ENCODE assay signal across 8 cellular contexts in the genomic region with DNA sequence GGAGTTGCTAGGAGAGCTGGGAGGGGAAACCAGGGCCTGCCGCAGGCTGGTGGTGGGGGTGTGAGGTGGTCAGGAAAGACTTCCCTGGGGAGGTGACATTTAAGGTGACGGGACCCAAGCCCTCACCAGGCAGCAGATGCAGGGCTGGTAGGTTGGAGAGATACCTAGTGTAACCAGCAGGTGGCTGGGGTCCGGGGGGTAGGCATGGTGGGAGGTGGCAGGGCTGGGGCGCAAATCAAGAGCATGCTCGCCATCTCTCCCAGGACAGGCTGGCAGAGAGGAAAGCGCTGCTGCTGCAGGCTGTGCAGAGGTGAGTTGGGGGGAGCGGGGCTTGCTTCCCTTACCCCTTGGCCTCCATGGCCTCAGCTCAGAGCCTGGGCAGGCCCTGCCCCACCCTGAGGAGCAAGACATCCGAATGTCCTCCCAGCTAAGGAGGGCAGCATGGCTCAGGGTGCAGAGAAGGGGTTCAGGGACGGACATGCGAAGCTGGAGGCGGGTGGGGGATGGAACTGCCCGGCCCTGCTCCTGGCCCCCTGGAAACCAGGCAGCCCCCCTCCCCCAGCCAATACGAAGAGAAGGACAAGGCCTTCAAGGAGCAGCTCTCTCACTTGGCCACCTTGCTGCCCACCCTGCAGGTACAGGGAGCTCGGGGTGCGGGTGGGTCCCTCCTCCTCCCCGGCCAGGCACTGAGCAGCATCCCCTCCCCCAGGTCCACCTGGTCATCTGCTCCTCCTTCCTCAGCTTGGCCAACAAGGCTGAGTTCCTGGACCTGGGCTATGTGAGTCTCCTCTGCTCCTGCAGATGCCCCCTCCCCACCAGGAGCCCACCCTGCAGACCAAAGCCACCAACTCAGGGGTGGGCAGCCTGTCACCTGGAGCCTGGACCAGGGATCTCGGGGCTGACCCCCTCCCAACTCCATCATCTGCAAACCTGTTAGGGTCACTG. TPM values are rescaled to one million over a fixed set of nuclear protein-coding genes. Genes with fewer than 3 reads are reported as not detected.
A peak's percentile ranks its signal among the peaks of the same experiment; 100 is the strongest.
DNase-seq lines count a peak whose midpoint lies in the region; ATAC-seq and TF ChIP-seq lines count a peak whose summit lies in the region.

No MANE protein-coding gene starts in this region.

- no peak for TF ChIP-seq POLR2A in breast epithelium (IDR thresholded peaks at IDR 0.05)
- TF ChIP-seq POLR2A in esophagus muscularis mucosa (IDR thresholded peaks at IDR 0.05; ENCODE audit: low read depth): no peak

- H3K4me3 ChIP-seq in breast epithelium (peak overlapping the region in 2 of 3 donors; percentile 55 to 72), SK-N-SH (ENCODE audit: low read depth in 2 of 2, low read length in 1 of 2) (peak overlapping the region; percentile 56 to 58), esophagus muscularis mucosa (peak overlapping the region in 3 of 4 donors; percentile 47 to 55 (median 53))

- H3K79me2 ChIP-seq in SK-N-SH (ENCODE audit: insufficient read depth): no peaks in the 10 kb centered on the region

- TF ChIP-seq RAD21 in SK-N-SH (IDR thresholded peaks at IDR 0.05; ENCODE audit: low read length): no peak; the same call in 1 of the 2 replicates

- H3K36me3 Mint-ChIP-seq in MCF 10A (ENCODE audit: insufficient read depth, unreplicated experiment): no peaks in the 10 kb centered on the region
- no peaks in the 10 kb centered on the region for H3K36me3 Mint-ChIP-seq in stimulated activated memory B cell treated with anti-CD40 and anti-IgM and Interleukin-4, amounts not matched to agents 10 μg/mL and 1 μg/mL and 100 μg/mL, for 72 hours

- H3K9ac ChIP-seq in SK-N-SH: peak overlapping the region; percentile 53

- intact Hi-C loops in breast epithelium (cut with DNase I; ENCODE audit: low total_unique reads) (no loop called here), MCF 10A (cut with micrococcal nuclease) (loop anchor here (10.0 kb wide), 1 partner anchor 155 kb away; no protein-coding TSS in a partner anchor), esophagus muscularis mucosa (cut with DNase I) (no loop called here)

- peaks cover 3% of the 10 kb centered on the region in 2 donors for H3K4me1 ChIP-seq in breast epithelium
- peaks cover 0 to 18% of the 10 kb centered on the region in 2 experiments; a peak in 1 of 4 replicates for H3K4me1 ChIP-seq in SK-N-SH (ENCODE audit: control insufficient read depth in 1 of 2, insufficient read depth in 2 of 2, low read depth in 1 of 2, low read length in 1 of 2)
- peaks cover 42 to 50% (median 48%) of the 10 kb centered on the region in 4 donors for H3K4me1 ChIP-seq in esophagus muscularis mucosa

- no peaks in the 10 kb centered on the region for H3K36me3 ChIP-seq in breast epithelium
- H3K36me3 ChIP-seq in SK-N-SH (replicated peaks in 1 of 2; ENCODE audit: control insufficient read depth in 1 of 2, insufficient read depth in 2 of 2, low read length in 1 of 2): peaks cover 0 to 11% of the 10 kb centered on the region in 2 experiments
- H3K36me3 ChIP-seq in esophagus muscularis mucosa: peaks cover 0 to 36% (median 30%) of the 10 kb centered on the region in 4 donors

- no peaks in the 10 kb centered on the region for H3K27me3 Mint-ChIP-seq in MCF 10A (ENCODE audit: insufficient read depth, unreplicated experiment)
- H3K27me3 Mint-ChIP-seq in stimulated activated memory B cell treated with anti-CD40 and anti-IgM and Interleukin-4, amounts not matched to agents 10 μg/mL and 1 μg/mL and 100 μg/mL, for 72 hours: peaks cover 62% of the 10 kb centered on the region

- peak overlapping the region; percentile 85 for H3K4me2 ChIP-seq in SK-N-SH

- no peaks in the 10 kb centered on the region for H3K9me2 ChIP-seq in SK-N-SH

- H3K4me1 Mint-ChIP-seq in MCF 10A (ENCODE audit: insufficient read depth, unreplicated experiment): no peaks in the 10 kb centered on the region
- H3K4me1 Mint-ChIP-seq in stimulated activated memory B cell treated with anti-CD40 and anti-IgM and Interleukin-4, amounts not matched to agents 10 μg/mL and 1 μg/mL and 100 μg/mL, for 72 hours: peaks cover 27% of the 10 kb centered on the region

- no peak overlapping the region for H3K27ac Mint-ChIP-seq in MCF 10A (ENCODE audit: low read depth, unreplicated experiment)
- H3K27ac Mint-ChIP-seq in stimulated activated memory B cell treated with anti-CD40 and anti-IgM and Interleukin-4, amounts not matched to agents 10 μg/mL and 1 μg/mL and 100 μg/mL, for 72 hours: no peak overlapping the region

- TF ChIP-seq CTCF in breast epithelium (IDR thresholded peaks at IDR 0.05) (no peak), MCF 10A (IDR thresholded peaks at IDR 0.05; ENCODE audit: unreplicated experiment) (no peak), SK-N-SH (IDR thresholded peaks at IDR 0.05) (no peak; the same call in 1 of the 2 replicates), esophagus muscularis mucosa (IDR thresholded peaks at IDR 0.05) (no peak)

- H4K20me1 ChIP-seq in SK-N-SH (ENCODE audit: insufficient read depth): no peaks in the 10 kb centered on the region

- POLR2A ChIA-PET in MCF 10A (lab: Yijun Ruan, JAX) (interaction anchor here (0.5 to 0.6 kb wide), 2 partner anchors 11 to 13 kb away, joined by 3 read pairs; no protein-coding TSS in a partner anchor), SK-N-SH (lab: Yijun Ruan, JAX) (interaction anchor here (0.6 to 1.6 kb wide), 4 partner anchors 10 to 182 kb away, joined by 3 to 6 read pairs (median 5); a partner anchor contains a TSS)

- no peaks in the 10 kb centered on the region for H3K9me3 Mint-ChIP-seq in MCF 10A (ENCODE audit: unreplicated experiment)
- peaks cover 2% of the 10 kb centered on the region for H3K9me3 Mint-ChIP-seq in stimulated activated memory B cell treated with anti-CD40 and anti-IgM and Interleukin-4, amounts not matched to agents 10 μg/mL and 1 μg/mL and 100 μg/mL, for 72 hours

- peak; percentile 47 for ATAC-seq in stimulated activated memory B cell treated with anti-CD40 and anti-IgM and Interleukin-4, amounts not matched to agents 10 μg/mL and 1 μg/mL and 100 μg/mL, for 72 hours
- ATAC-seq in GM18520 (IDR thresholded peaks at IDR 0.05; ENCODE audit: unreplicated experiment): no peak

- TF ChIP-seq EP300 in SK-N-SH (IDR thresholded peaks at IDR 0.05; ENCODE audit: borderline replicate concordance in 1 of 2, low read depth in 1 of 2, low read length in 1 of 2) (no peak), esophagus muscularis mucosa (IDR thresholded peaks at IDR 0.05) (no peak)

- H2AFZ ChIP-seq in SK-N-SH (ENCODE audit: low read depth): peak overlapping the region; percentile 59; the same call in 1 of the 2 replicates

- H3K27ac ChIP-seq in breast epithelium: no peak overlapping the region
- H3K27ac ChIP-seq in SK-N-SH (ENCODE audit: low read depth in 2 of 2, low read length in 1 of 2): peak overlapping the region in 1 of 2 experiments; percentile 71; a peak in 1 of 4 replicates
- no peak overlapping the region for H3K27ac ChIP-seq in esophagus muscularis mucosa (replicated peaks in 1 of 4)

- no TSS peak for BruUV-seq in MCF 10A (replicated peaks; lab: Mats Ljungman, UMichigan)

- H3K4me3 Mint-ChIP-seq in MCF 10A (ENCODE audit: unreplicated experiment): no peak overlapping the region
- peak overlapping the region; percentile 30 for H3K4me3 Mint-ChIP-seq in stimulated activated memory B cell treated with anti-CD40 and anti-IgM and Interleukin-4, amounts not matched to agents 10 μg/mL and 1 μg/mL and 100 μg/mL, for 72 hours

- H3K27me3 ChIP-seq in breast epithelium (no peaks in the 10 kb centered on the region), SK-N-SH (ENCODE audit: insufficient read depth) (no peaks in the 10 kb centered on the region), esophagus muscularis mucosa (peaks cover 0 to 15% (median 4%) of the 10 kb centered on the region in 4 donors)

- no peak for DNase-seq in breast epithelium (ENCODE audit: low spot score in 2 of 2)
- DNase-seq in MCF 10A (ENCODE audit: unreplicated experiment): no peak
- DNase-seq in SK-N-SH: peak; percentile 88
- DNase-seq in esophagus muscularis mucosa (ENCODE audit: extremely low spot score): no peak
- DNase-seq in CD1c-positive myeloid dendritic cell (ENCODE audit: extremely low spot score): no peak
- no peak for DNase-seq in NK-92 treated with Interleukin-12 subunit alpha and Interleukin-12 subunit beta, amount 100 ng/mL, for 24 hours (lab: John Stamatoyannopoulos, UW)

- no peaks in the 10 kb centered on the region for H3F3A ChIP-seq in SK-N-SH (replicated peaks; ENCODE audit: insufficient read depth)

- H3K9me3 ChIP-seq in breast epithelium (no peaks in the 10 kb centered on the region), SK-N-SH (no peaks in the 10 kb centered on the region), esophagus muscularis mucosa (no peaks in the 10 kb centered on the region)

- WGBS in SK-N-SH (ENCODE audit: low lambda C conversion rate): 52% methylated on average over 4 of the region's 17 CpGs
- 77% methylated on average over 11 of the region's 17 CpGs for WGBS in esophagus muscularis mucosa

- CTCF ChIA-PET in MCF 10A (lab: Yijun Ruan, JAX): interaction anchor here (0.7 kb wide), 1 partner anchor 18 kb away, joined by 5 read pairs; no protein-coding TSS in a partner anchor
- CTCF ChIA-PET in SK-N-SH (lab: Yijun Ruan, JAX): interaction anchor here (0.6 to 5.1 kb wide), 23 partner anchors 10 to 1432 kb away, joined by 3 to 43 read pairs (median 6); a partner anchor contains a TSS

RNA-seq across cellular contexts. Expression of a gene that starts 4.0 kb away (rescaled TPM):
- total RNA-seq in breast epithelium (10 to 100 TPM in 2 of 3 donors, 1 to 10 TPM in 1; 2.7 to 32.4 (median 29.9) TPM), MCF 10A (2022) (6.2 and 12.4 TPM in 2 replicates), esophagus muscularis mucosa (10 to 100 TPM; 10.8 to 43.2 (median 20.2) TPM)
- polyA plus RNA-seq in SK-N-SH (2012; rRNA removed): 19.2 and 25.4 TPM in 2 replicates
- 2.5 and 4.0 TPM in 2 replicates for polyA plus RNA-seq in SK-N-SH (2012; cell fraction: cytosol; rRNA removed)
- 134 and 388 TPM in 2 replicates for polyA plus RNA-seq in SK-N-SH (2012; cell fraction: nucleus; rRNA removed)

RNA-seq across cellular contexts. Expression of a gene that starts 10.5 kb away (rescaled TPM):
- total RNA-seq in breast epithelium (100 to 1,000 TPM; 210 to 329 (median 306) TPM), MCF 10A (2022) (477 and 513 TPM in 2 replicates), esophagus muscularis mucosa (100 to 1,000 TPM; 150 to 225 (median 218) TPM)
- polyA plus RNA-seq in SK-N-SH (2012; rRNA removed): 140 and 151 TPM in 2 replicates
- polyA plus RNA-seq in SK-N-SH (2012; cell fraction: cytosol; rRNA removed): 216 and 367 TPM in 2 replicates
- polyA plus RNA-seq in SK-N-SH (2012; cell fraction: nucleus; rRNA removed): 37.2 and 61.3 TPM in 2 replicates

RNA-seq across cellular contexts. Expression of a gene that starts 25.8 kb away (rescaled TPM):
- 10 to 100 TPM; 54.0 to 61.6 (median 54.7) TPM for total RNA-seq in breast epithelium
- 26.5 and 28.3 TPM in 2 replicates for total RNA-seq in MCF 10A (2022)
- polyA plus RNA-seq in SK-N-SH (2012; rRNA removed): 40.2 and 43.7 TPM in 2 replicates
- polyA plus RNA-seq in SK-N-SH (2012; cell fraction: cytosol; rRNA removed): 41.9 and 51.0 TPM in 2 replicates
- polyA plus RNA-seq in SK-N-SH (2012; cell fraction: nucleus; rRNA removed): 16.5 and 21.6 TPM in 2 replicates
- 10 to 100 TPM; 60.0 to 89.5 (median 77.8) TPM for total RNA-seq in esophagus muscularis mucosa

RNA-seq across cellular contexts. Expression of a gene that starts 29.8 kb away (rescaled TPM):
- total RNA-seq in breast epithelium (under 1 TPM; under 0.01 to 0.33 (median 0.15) TPM), MCF 10A (2022) (0.07 and 0.17 TPM in 2 replicates), esophagus muscularis mucosa (10 to 100 TPM in 2 of 4 donors, 1 to 10 TPM in 2; 5.5 to 16.9 (median 12.0) TPM)
- 0.26 and 0.62 TPM in 2 replicates for polyA plus RNA-seq in SK-N-SH (2012; rRNA removed)
- polyA plus RNA-seq in SK-N-SH (2012; cell fraction: cytosol; rRNA removed): 0.15 and 0.25 TPM in 2 replicates
- polyA plus RNA-seq in SK-N-SH (2012; cell fraction: nucleus; rRNA removed): 1.9 TPM in 2 replicates

RNA-seq across cellular contexts. Expression of a gene that starts 34.0 kb away (rescaled TPM):
- not detected for total RNA-seq in breast epithelium
- total RNA-seq in MCF 10A (2022): not detected in 2 replicates
- polyA plus RNA-seq in SK-N-SH (2012; rRNA removed): not detected in 2 replicates
- not detected in 2 replicates for polyA plus RNA-seq in SK-N-SH (2012; cell fraction: cytosol; rRNA removed)
- polyA plus RNA-seq in SK-N-SH (2012; cell fraction: nucleus; rRNA removed): not detected in 2 replicates
- not detected for total RNA-seq in esophagus muscularis mucosa
